8 cellular contexts compared by ENCODE assay signal in the genomic region with DNA sequence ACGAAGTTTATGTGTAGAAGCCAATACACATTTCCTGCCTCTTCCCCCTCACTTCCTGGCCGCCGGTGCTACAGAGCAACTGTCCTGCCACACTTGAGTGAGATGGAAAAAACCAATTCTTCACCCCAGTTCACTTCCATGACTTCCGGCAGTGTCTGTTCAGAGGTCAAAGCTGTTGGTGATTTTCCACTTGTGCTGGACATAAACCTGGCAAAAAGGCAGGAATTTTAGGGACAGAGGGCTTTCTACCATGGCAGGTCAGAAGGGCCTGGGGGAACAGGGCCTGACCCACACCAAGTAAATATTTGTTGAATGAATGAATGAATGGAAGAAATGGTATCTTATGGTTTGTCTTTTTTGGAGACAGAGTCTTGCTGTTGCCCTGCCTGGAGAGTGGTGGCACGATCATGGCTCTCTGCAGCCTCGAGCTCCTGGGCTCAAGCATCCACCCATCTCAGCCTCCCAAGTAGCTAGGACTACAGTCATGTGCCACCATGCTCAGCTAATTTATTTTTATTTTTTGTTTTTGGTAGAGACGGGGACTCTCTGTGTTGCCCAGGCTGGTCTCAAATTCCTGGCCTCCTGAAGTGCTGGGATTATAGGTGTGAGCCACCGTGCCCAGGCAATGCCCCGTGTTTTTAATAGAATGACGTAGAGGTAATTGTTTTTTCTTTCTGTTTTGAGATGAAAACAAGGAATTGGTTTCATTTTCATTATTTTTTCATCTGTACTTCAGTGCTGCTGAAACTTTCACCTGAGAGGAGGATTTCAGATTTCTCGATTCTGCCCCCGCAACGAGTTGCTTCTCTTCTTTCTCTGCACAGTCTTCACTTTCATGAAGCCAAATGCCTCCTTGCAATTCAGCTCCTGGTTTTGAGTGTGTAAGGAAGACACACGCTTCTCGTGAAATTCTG. TPM values are rescaled to one million over a fixed set of nuclear protein-coding genes. Genes with fewer than 3 reads are reported as not detected.
DNase-seq lines count a peak whose midpoint lies in the region; FAIRE-seq and TF ChIP-seq lines count a peak whose summit lies in the region.

No MANE protein-coding gene starts in this region.

- H3K36me3 ChIP-seq in OCI-LY1 (ENCODE audit: insufficient read depth, low read length) (no peaks in the 10 kb centered on the region), adrenal gland (replicated peaks in 1 of 2) (no peaks in the 10 kb centered on the region)

- H3K79me2 ChIP-seq in OCI-LY1 (ENCODE audit: insufficient read depth, low read length) = no peaks in the 10 kb centered on the region

- FAIRE-seq in GM12892 (lab: Jason Lieb, UNC) = peak; percentile 21

- H3K9me3 ChIP-seq in OCI-LY1 (ENCODE audit: low read length) = no peaks in the 10 kb centered on the region
- no peaks in the 10 kb centered on the region for H3K9me3 ChIP-seq in adrenal gland (replicated peaks in 1 of 3)

- H3K4me1 ChIP-seq in OCI-LY1 (ENCODE audit: insufficient read depth, low read length, severe bottlenecking) = peaks cover 16% of the 10 kb centered on the region
- H3K4me1 ChIP-seq in adrenal gland (replicated peaks in 1 of 2) = peaks cover 0 to 20% of the 10 kb centered on the region in 2 donors

- no peak overlapping the region for H3K4me2 ChIP-seq in OCI-LY1 (ENCODE audit: low read length)

- H3K4me3 ChIP-seq in OCI-LY1 (ENCODE audit: low read depth, low read length, poor library complexity, severe bottlenecking) (no peak overlapping the region), adrenal gland (no peak overlapping the region), skin epidermis (no peak overlapping the region)

- intact Hi-C loops in adrenal gland (cut with DNase I) = loop anchor here (10.0 kb wide), 2 partner anchors 46 to 126 kb away; partner anchors contain the start of gene LPIN2 (in 1 of the 2)

- no peaks in the 10 kb centered on the region for H3F3A ChIP-seq in OCI-LY1 (ENCODE audit: insufficient read depth, low read length)

- peak overlapping the region; percentile 70; the same call in 1 of the 2 replicates for H2AFZ ChIP-seq in OCI-LY1 (ENCODE audit: low read length)

- H3K27me3 ChIP-seq in OCI-LY1 (ENCODE audit: insufficient read depth, low read length) = no peaks in the 10 kb centered on the region
- no peaks in the 10 kb centered on the region for H3K27me3 ChIP-seq in adrenal gland

- TF ChIP-seq CTCF in OCI-LY1 (IDR thresholded peaks at IDR 0.05; ENCODE audit: low read length) (no peak), adrenal gland (IDR thresholded peaks at IDR 0.05) (no peak)

- no peaks in the 10 kb centered on the region for H4K20me1 ChIP-seq in OCI-LY1 (ENCODE audit: insufficient read depth, low read length)

- no peak overlapping the region for H3K9ac ChIP-seq in OCI-LY1 (ENCODE audit: low read length)

- WGBS in adrenal gland, 4 donors = 76 to 84% (median 78%) methylated on average over 15 of the region's 15 CpGs

- DNase-seq in GM12892 (ENCODE audit: insufficient read length) = no peak
- peak in 6 of 7 donors; percentile 22 to 73 (median 42) for DNase-seq in adrenal gland
- DNase-seq in NCI-H446 treated with DMSO at 0.1 percent for 48 hours (lab: John Stamatoyannopoulos, UW) = no peak
- DNase-seq in NAMALWA (ENCODE audit: low spot score) = no peak
- no peak for DNase-seq in HT-29 (ENCODE audit: low spot score)
- no peak for DNase-seq in ACHN

- in situ Hi-C loops in ACHN (cut with HindIII; ENCODE audit: low pct_ligation_motif_present, low pct_unique_long_range_greater_than_20kb, low sequenced_read_pairs) = no loop called here

- H3K9me2 ChIP-seq in OCI-LY1 (ENCODE audit: low read depth, low read length) = no peaks in the 10 kb centered on the region

- no peak for TF ChIP-seq POLR2A in GM12892 (IDR thresholded peaks at IDR 0.05; ENCODE audit: low read depth, low read length)
- no peak for TF ChIP-seq POLR2A in adrenal gland (IDR thresholded peaks at IDR 0.05)

- H3K27ac ChIP-seq in OCI-LY1 (ENCODE audit: low read depth, low read length, poor library complexity, severe bottlenecking) (no peak overlapping the region), adrenal gland (peak overlapping the region in 4 of 5 donors; percentile 27 to 74 (median 59)), skin epidermis (peak overlapping the region in 16 of 21 experiments; percentile 5 to 84 (median 55))

RNA-seq across cellular contexts. Expression of gene LPIN2, which starts 48.0 kb away (rescaled TPM):
- polyA plus RNA-seq in GM12892 (2012; ENCODE audit: missing spikeins) = 14.6 TPM
- 10 to 100 TPM; 22.9 to 48.6 (median 31.1) TPM for total RNA-seq in adrenal gland
- polyA plus RNA-seq in adrenal gland = 10 to 100 TPM in 1 of 3 donors, 1 to 10 TPM in 2; 5.2 to 19.6 (median 6.6) TPM
- 35.5 and 41.8 TPM in 2 replicates for total RNA-seq in HT-29 (2014; rRNA removed; shearing (Covaris generic))

Comparison
In these comparisons a context has a peak if more than half of its experiments do, and no peak if none do; other contexts are left out.
1. DNase-seq: peak in adrenal gland (6 of 7); none in GM12892 (single experiment), NCI-H446 treated with DMSO at 0.1 percent for 48 hours (single experiment), NAMALWA (single experiment), HT-29 (single experiment) and ACHN (single experiment).